Comparison of ENCODE assay signal across 7 cellular contexts in genomic region chr15:40436892-40437753, GRCh38. TPM values are rescaled to one million over a fixed set of nuclear protein-coding genes. Genes with fewer than 3 reads are reported as not detected.
A peak's percentile ranks its signal among the peaks of the same experiment; 100 is the strongest.
DNase-seq lines count a peak whose midpoint lies in the region; ATAC-seq and TF ChIP-seq lines count a peak whose summit lies in the region.
"Had no signal": no experiment of that assay in that cellular context is flagged by ENCODE, and none has a peak within 500 bp of the region (broad histone marks: within the 10 kb centered on the region; RNA-seq: fewer than 3 reads in every experiment).

No MANE protein-coding gene starts in this region.

- no peaks in the 10 kb centered on the region for H3K9me3 Mint-ChIP-seq in Calu3 (ENCODE audit: low read depth, unreplicated experiment)
- no peaks in the 10 kb centered on the region for H3K9me3 Mint-ChIP-seq in activated CD8-positive, alpha-beta T cell treated with anti-CD3 and anti-CD28 coated beads, Interleukin-2, amount 10 ng/mL, durations not matched to agents 7 days and 5 days (ENCODE audit: insufficient read depth)
- H3K9me3 Mint-ChIP-seq in naive B cell, result peaks cover 0 to 3% (median 0%) of the 10 kb centered on the region in 7 donors

- H3K27ac Mint-ChIP-seq in Calu3 (ENCODE audit: unreplicated experiment) (no peak overlapping the region), naive B cell (peak overlapping the region in 1 of 6 donors; percentile 70)
- H3K27ac Mint-ChIP-seq in activated CD8-positive, alpha-beta T cell treated with anti-CD3 and anti-CD28 coated beads, Interleukin-2, amount 10 ng/mL, durations not matched to agents 7 days and 5 days, result no peak overlapping the region

- POLR2A ChIA-PET in activated CD8-positive, alpha-beta T cell treated with anti-CD3 and anti-CD28 coated beads, Interleukin-2, amount 10 ng/mL, durations not matched to agents 7 days and 5 days (lab: Charles Lee), result interaction anchor here (0.8 kb wide), 1 partner anchor 14 kb away, joined by 3 read pairs; no protein-coding TSS in a partner anchor

- H3K4me3 Mint-ChIP-seq in Calu3 (ENCODE audit: low read depth, unreplicated experiment) (peak overlapping the region; percentile 57), naive B cell (peak overlapping the region; percentile 42 to 87 (median 68))
- peak overlapping the region; percentile 25 for H3K4me3 Mint-ChIP-seq in activated CD8-positive, alpha-beta T cell treated with anti-CD3 and anti-CD28 coated beads, Interleukin-2, amount 10 ng/mL, durations not matched to agents 7 days and 5 days

- intact Hi-C loops in Calu3 (cut with micrococcal nuclease; ENCODE audit: unreplicated experiment) (no loop called here), posterior vena cava (cut with DNase I) (no loop called here)

- no TSS peak for BruUV-seq in Calu3 (replicated peaks; lab: Mats Ljungman, UMichigan)

- H3K36me3 Mint-ChIP-seq in Calu3 (ENCODE audit: insufficient read depth, unreplicated experiment) (peaks cover 27% of the 10 kb centered on the region), naive B cell (no peaks in the 10 kb centered on the region)
- H3K36me3 Mint-ChIP-seq in activated CD8-positive, alpha-beta T cell treated with anti-CD3 and anti-CD28 coated beads, Interleukin-2, amount 10 ng/mL, durations not matched to agents 7 days and 5 days (ENCODE audit: low read depth), result no peaks in the 10 kb centered on the region

- no peak for ATAC-seq in activated CD8-positive, alpha-beta T cell treated with anti-CD3 and anti-CD28 coated beads, Interleukin-2, amount 10 ng/mL, durations not matched to agents 7 days and 5 days
- ATAC-seq in naive B cell (ENCODE audit: low read depth in 2 of 2), result no peak

- DNase-seq in Calu3 (no peak), naive B cell (no peak), posterior vena cava (ENCODE audit: low spot score) (no peak), KBM-7 (no peak), NCI-H187 (lab: John Stamatoyannopoulos, UW) (no peak)
- DNase-seq in activated CD8-positive, alpha-beta T cell treated with anti-CD3 and anti-CD28 coated beads, Interleukin-2, amount 10 ng/mL, durations not matched to agents 7 days and 5 days, result no peak
- DNase-seq: T1000 had no signal

- in situ Hi-C loops in KBM-7 (cut with MboI; ENCODE audit: low pct_unique_long_range_greater_than_20kb, low sequenced_read_pairs), result no loop called here

- H3K4me1 Mint-ChIP-seq in Calu3 (ENCODE audit: low read depth, unreplicated experiment) (peaks cover 8% of the 10 kb centered on the region), naive B cell (peaks cover 35 to 40% (median 37%) of the 10 kb centered on the region in 3 donors)
- peaks cover 26% of the 10 kb centered on the region for H3K4me1 Mint-ChIP-seq in activated CD8-positive, alpha-beta T cell treated with anti-CD3 and anti-CD28 coated beads, Interleukin-2, amount 10 ng/mL, durations not matched to agents 7 days and 5 days (ENCODE audit: low read depth)

- CTCF ChIA-PET in Calu3 (lab: Charles Lee), result no interaction called here
- CTCF ChIA-PET in activated CD8-positive, alpha-beta T cell treated with anti-CD3 and anti-CD28 coated beads, Interleukin-2, amount 10 ng/mL, durations not matched to agents 7 days and 5 days (lab: Charles Lee), result no interaction called here

- H3K27me3 Mint-ChIP-seq in Calu3 (ENCODE audit: unreplicated experiment) (peaks cover 51% of the 10 kb centered on the region), naive B cell (peaks cover 23 to 52% (median 37%) of the 10 kb centered on the region in 3 donors)
- H3K27me3 Mint-ChIP-seq in activated CD8-positive, alpha-beta T cell treated with anti-CD3 and anti-CD28 coated beads, Interleukin-2, amount 10 ng/mL, durations not matched to agents 7 days and 5 days (ENCODE audit: low read depth), result peaks cover 54% of the 10 kb centered on the region

- TF ChIP-seq CTCF in Calu3 (IDR thresholded peaks at IDR 0.05; ENCODE audit: unreplicated experiment), result no peak

RNA-seq across cellular contexts. Expression of gene BAHD1, which starts 3.6 kb away (rescaled TPM):
- total RNA-seq in Calu3 (2022), result 15.6 and 17.2 TPM in 2 replicates
- total RNA-seq in activated CD8-positive, alpha-beta T cell treated with anti-CD3 and anti-CD28 coated beads, Interleukin-2, amount 10 ng/mL, durations not matched to agents 7 days and 5 days, result 10 to 100 TPM; 25.7 to 26.3 TPM
- polyA plus RNA-seq in naive B cell (ENCODE audit: low read depth in 6 of 6), result 1 to 10 TPM in 5 of 6 donors, under 1 TPM in 1; 0.37 to 3.0 (median 1.9) TPM
- 10 to 100 TPM; 11.9 to 13.8 TPM for total RNA-seq in posterior vena cava

RNA-seq across cellular contexts. Expression of gene IVD, which starts 31.5 kb away (rescaled TPM):
- total RNA-seq in Calu3 (2022) (46.6 and 54.2 TPM in 2 replicates), posterior vena cava (10 to 100 TPM; 24.3 to 38.9 TPM)
- 10 to 100 TPM; 77.7 to 79.9 TPM for total RNA-seq in activated CD8-positive, alpha-beta T cell treated with anti-CD3 and anti-CD28 coated beads, Interleukin-2, amount 10 ng/mL, durations not matched to agents 7 days and 5 days
- 10 to 100 TPM; 15.6 to 36.3 (median 22.2) TPM for polyA plus RNA-seq in naive B cell (ENCODE audit: low read depth in 6 of 6)

RNA-seq across cellular contexts. Expression of gene CHST14, which starts 33.7 kb away (rescaled TPM):
- total RNA-seq in Calu3 (2022) (8.7 and 11.5 TPM in 2 replicates), posterior vena cava (10 to 100 TPM; 11.8 to 15.8 TPM)
- 10 to 100 TPM; 12.1 to 12.6 TPM for total RNA-seq in activated CD8-positive, alpha-beta T cell treated with anti-CD3 and anti-CD28 coated beads, Interleukin-2, amount 10 ng/mL, durations not matched to agents 7 days and 5 days
- 1 to 10 TPM; 1.4 to 3.2 (median 2.2) TPM for polyA plus RNA-seq in naive B cell (ENCODE audit: low read depth in 6 of 6)

RNA-seq across cellular contexts. Expression of gene KNSTRN, which starts 54.6 kb away (rescaled TPM):
- total RNA-seq in Calu3 (2022) (29.5 and 44.5 TPM in 2 replicates), posterior vena cava (1 to 10 TPM; 5.4 to 8.4 TPM)
- total RNA-seq in activated CD8-positive, alpha-beta T cell treated with anti-CD3 and anti-CD28 coated beads, Interleukin-2, amount 10 ng/mL, durations not matched to agents 7 days and 5 days, result 10 to 100 TPM; 71.1 to 74.1 TPM
- polyA plus RNA-seq in naive B cell (ENCODE audit: low read depth in 6 of 6), result 1 to 10 TPM; 2.8 to 6.4 (median 3.6) TPM
